Comparison of ENCODE assay signal across 26 cellular contexts in the genomic region with DNA sequence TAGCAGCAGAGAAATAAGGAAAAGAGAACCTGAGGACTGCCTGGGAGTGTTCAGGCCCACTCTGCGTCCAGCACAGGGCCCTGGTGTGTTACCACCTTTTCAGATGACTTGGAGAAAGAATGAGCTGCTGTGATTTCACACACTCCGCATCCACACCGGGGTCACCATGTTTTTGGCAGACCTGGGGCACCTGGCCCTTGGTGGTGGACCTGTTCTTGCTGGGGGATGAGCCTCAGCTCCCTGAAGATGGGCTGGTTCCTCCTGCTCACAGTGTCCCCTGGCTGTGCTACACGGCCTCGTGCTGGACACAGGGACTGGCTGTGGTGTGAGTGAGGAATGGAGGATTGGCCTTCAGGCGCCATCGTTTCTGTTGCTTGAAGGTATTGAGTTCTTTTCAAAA.
DNase-seq lines count a peak whose midpoint lies in the region; ATAC-seq, FAIRE-seq and TF ChIP-seq lines count a peak whose summit lies in the region.
"Had no signal": no experiment of that assay in that cellular context is flagged by ENCODE, and none has a peak within 500 bp of the region (broad histone marks: within the 10 kb centered on the region; RNA-seq: fewer than 3 reads in every experiment).

No MANE protein-coding gene starts in this region.

- H4K8ac ChIP-seq in H1 (ENCODE audit: extremely low read depth, insufficient read depth, low read length), result no peak overlapping the region
- H4K8ac ChIP-seq in neuronal stem cell (ENCODE audit: low read depth, low read length), result no peak overlapping the region

- H3K4me1 Mint-ChIP-seq in WTC11, result peaks cover 30% of the 10 kb centered on the region

- H3K36me3 ChIP-seq in H1 (ENCODE audit: control insufficient read depth in 2 of 4, insufficient read depth in 4 of 4, low read length in 3 of 4) (no peaks in the 10 kb centered on the region), neuronal stem cell (replicated peaks in 1 of 2; ENCODE audit: control insufficient read depth in 2 of 2, insufficient read depth in 2 of 2, low read length in 2 of 2) (no peaks in the 10 kb centered on the region)
- H3K36me3 ChIP-seq: BE2C, BLaER1 had no signal

- H3K79me2 ChIP-seq in H1 (ENCODE audit: control insufficient read depth in 1 of 2, insufficient read depth in 2 of 2, low read length in 2 of 2), result no peaks in the 10 kb centered on the region

- CTCF ChIA-PET in WTC11 (lab: Charles Lee), result no interaction called here
- CTCF ChIA-PET in H1 (lab: Charles Lee; ENCODE audit: partially characterized antibody), result no interaction called here

- 95% methylated on average over 7 of the region's 7 CpGs; no CpG with 5 or more reads in 1 of the 2 experiments for WGBS in H1 (ENCODE audit: extremely low coverage in 1 of 2, insufficient coverage in 1 of 2, insufficient read length in 1 of 2, insufficient replicate concordance in 2 of 2, low coverage in 1 of 2, low lambda C conversion rate in 2 of 2, missing lambda C conversion rate in 1 of 2), 2 experiments
- no CpG with 5 or more reads among the region's 7 CpGs for WGBS in neuronal stem cell (ENCODE audit: extremely low coverage in 2 of 2, insufficient read length in 2 of 2, insufficient replicate concordance in 1 of 2), 2 donors

- H3K4me1 ChIP-seq in H1 (replicated peaks in 1 of 4; ENCODE audit: control insufficient read depth in 3 of 4, insufficient read depth in 4 of 4, low read length in 3 of 4) (peaks cover 5 to 17% (median 10%) of the 10 kb centered on the region in 4 experiments; a peak in 6 of 7 replicates), neuronal stem cell (ENCODE audit: control insufficient read depth in 2 of 2, insufficient read depth in 1 of 2, low read depth in 1 of 2, low read length in 2 of 2) (peaks cover 0 to 5% of the 10 kb centered on the region in 2 donors)
- H3K4me1 ChIP-seq: BE2C had no signal

- no peaks in the 10 kb centered on the region for H3K23me2 ChIP-seq in H1 (ENCODE audit: low read depth, low read length)

- H3K4me2 ChIP-seq in H1 (ENCODE audit: insufficient read depth in 1 of 2, low read depth in 2 of 2, low read length in 2 of 2) (no peak overlapping the region), neuronal stem cell (ENCODE audit: insufficient read depth, low read length, poor library complexity, severe bottlenecking) (no peak overlapping the region)
- H3K4me2 ChIP-seq: BLaER1 had no signal

- H3K4me3 ChIP-seq in H1 (ENCODE audit: extremely low read depth in 1 of 4, insufficient read depth in 2 of 4, low read depth in 3 of 4, low read length in 4 of 4) (no peak overlapping the region), neuronal stem cell (ENCODE audit: low read length in 2 of 2) (no peak overlapping the region)
- H3K4me3 ChIP-seq: BLaER1, GM12878 had no signal

- H2BK12ac ChIP-seq in H1 (ENCODE audit: low read depth, low read length) (no peak overlapping the region; the same call in 1 of the 2 replicates), neuronal stem cell (ENCODE audit: low read length) (no peak overlapping the region)

- H3K27me3 ChIP-seq in H1 (replicated peaks in 1 of 4; ENCODE audit: control insufficient read depth in 3 of 4, extremely low read depth in 1 of 4, insufficient read depth in 3 of 4, low read length in 3 of 4), result peaks cover 0 to 12% (median 6%) of the 10 kb centered on the region in 4 experiments; a peak in 3 of 7 replicates
- peaks cover 0 to 6% (median 1%) of the 10 kb centered on the region in 3 experiments for H3K27me3 ChIP-seq in neuronal stem cell (ENCODE audit: control insufficient read depth in 3 of 3, insufficient read depth in 3 of 3, low read depth in 1 of 3, low read length in 3 of 3)
- H3K27me3 ChIP-seq: BE2C, BLaER1 had no signal

- peak overlapping the region; percentile 45; the same call in 1 of the 2 replicates for H3K27ac Mint-ChIP-seq in WTC11
- H3K27ac Mint-ChIP-seq: CD4-positive, alpha-beta memory T cell; CD4-positive, CD25-positive, alpha-beta regulatory T cell had no signal

- no peak overlapping the region for H3K14ac ChIP-seq in H1 (ENCODE audit: insufficient read length)
- H3K14ac ChIP-seq in neuronal stem cell (ENCODE audit: low read length), result peak overlapping the region; percentile 49

- DNase-seq in WTC11 (ENCODE audit: low spot score) (no peak), H1 (ENCODE audit: low read depth in 1 of 2, low spot score in 2 of 2) (no peak), neuronal stem cell (ENCODE audit: low spot score) (no peak)
- DNase-seq: 8988T; ACHN; BE2C; C1 segment of cervical spinal cord; CD4-positive, alpha-beta memory T cell; CD4-positive, CD25-positive, alpha-beta regulatory T cell; CD8-positive, alpha-beta memory T cell; COR-L47; DMS 273 treated with DMSO at 0.1 percent for 48 hours; DMS153; DMS53; DMS79; DND-41; EL; GDM1 had no signal

- H2BK15ac ChIP-seq in H1 (ENCODE audit: low read length) (no peak overlapping the region), neuronal stem cell (ENCODE audit: low read length) (no peak overlapping the region)

- no peak for TF ChIP-seq CTCF in WTC11 (IDR thresholded peaks at IDR 0.05)
- no peak for TF ChIP-seq CTCF in H1 (IDR thresholded peaks at IDR 0.05; ENCODE audit: control extremely low read depth in 1 of 3, insufficient read depth in 1 of 3, low read depth in 1 of 3, low read length in 3 of 3)

- POLR2A ChIA-PET in WTC11 (lab: Charles Lee), result no interaction called here
- POLR2A ChIA-PET in H1 (lab: Charles Lee; ENCODE audit: partially characterized antibody), result no interaction called here

- no peak overlapping the region for H3K4ac ChIP-seq in H1 (replicated peaks; ENCODE audit: insufficient read length, low read depth, low read length)
- H3K4ac ChIP-seq in neuronal stem cell (ENCODE audit: low read length), result no peak overlapping the region

- H2BK5ac ChIP-seq in H1 (ENCODE audit: low read depth, low read length) (no peak overlapping the region), neuronal stem cell (ENCODE audit: low read length) (no peak overlapping the region)

- TF ChIP-seq EP300 in H1 (IDR thresholded peaks at IDR 0.05; ENCODE audit: borderline replicate concordance in 1 of 2, low read depth in 2 of 2, low read length in 2 of 2), result no peak

- no peak overlapping the region for H3K56ac ChIP-seq in H1 (replicated peaks; ENCODE audit: insufficient read length, low read depth, low read length)

- H3K9ac ChIP-seq in H1 (replicated peaks in 1 of 4; ENCODE audit: extremely low read depth in 1 of 4, low read depth in 3 of 4, low read length in 3 of 4), result no peak overlapping the region
- no peak overlapping the region for H3K9ac ChIP-seq in neuronal stem cell (ENCODE audit: low read depth, low read length, poor library complexity)
- H3K9ac ChIP-seq: BLaER1 had no signal

- H3K9me3 ChIP-seq in H1 (ENCODE audit: insufficient read depth in 2 of 2, low read depth in 1 of 2, low read length in 1 of 2), result no peaks in the 10 kb centered on the region
- no peaks in the 10 kb centered on the region for H3K9me3 ChIP-seq in neuronal stem cell (replicated peaks in 1 of 2; ENCODE audit: control insufficient read depth in 2 of 2, insufficient read depth in 1 of 2, low read depth in 1 of 2, low read length in 2 of 2)
- H3K9me3 ChIP-seq: BLaER1 had no signal

- no peak overlapping the region for H3K23ac ChIP-seq in H1 (ENCODE audit: insufficient read length)
- H3K23ac ChIP-seq in neuronal stem cell (ENCODE audit: low read depth, low read length, poor library complexity), result no peak overlapping the region

- no peak overlapping the region for H4K5ac ChIP-seq in H1 (ENCODE audit: insufficient read length, low read depth, low read length)

- no peaks in the 10 kb centered on the region for H3K36me3 Mint-ChIP-seq in WTC11
- H3K36me3 Mint-ChIP-seq: CD14-positive monocyte; CD4-positive, alpha-beta memory T cell; CD4-positive, CD25-positive, alpha-beta regulatory T cell; CD8-positive, alpha-beta memory T cell had no signal

- H3K9me3 Mint-ChIP-seq in WTC11, result peaks cover 9% of the 10 kb centered on the region

- no peak for TF ChIP-seq POLR2A in H1 (IDR thresholded peaks at IDR 0.05; ENCODE audit: control extremely low read depth in 1 of 2, low read depth in 2 of 2, low read length in 2 of 2)

- ATAC-seq in WTC11, result no peak
- ATAC-seq in GM18498 (IDR thresholded peaks at IDR 0.05; ENCODE audit: unreplicated experiment), result no peak
- ATAC-seq in HG02970 (IDR thresholded peaks at IDR 0.05; ENCODE audit: low FRiP score, unreplicated experiment), result no peak
- ATAC-seq in GM18873 (IDR thresholded peaks at IDR 0.05; ENCODE audit: low FRiP score, unreplicated experiment), result no peak
- ATAC-seq: GM12878 had no signal

- H2BK120ac ChIP-seq in H1 (replicated peaks; ENCODE audit: low read depth, low read length) (no peak overlapping the region), neuronal stem cell (ENCODE audit: low read depth, low read length) (no peak overlapping the region)

- no peaks in the 10 kb centered on the region for H4K20me1 ChIP-seq in H1 (replicated peaks in 1 of 2; ENCODE audit: control insufficient read depth in 1 of 2, insufficient read depth in 2 of 2, low read length in 2 of 2)
- H4K20me1 ChIP-seq: BLaER1 had no signal

- H2AFZ ChIP-seq in H1 (ENCODE audit: low read length), result no peak overlapping the region
- no peak overlapping the region for H2AFZ ChIP-seq in neuronal stem cell (ENCODE audit: low read length)

- H3K18ac ChIP-seq in H1 (ENCODE audit: extremely low read depth, low read length), result no peak overlapping the region
- no peak overlapping the region for H3K18ac ChIP-seq in neuronal stem cell (ENCODE audit: low read length)

- H2BK20ac ChIP-seq in H1 (ENCODE audit: low read length), result 0 out of 2 replicates have a peak overlapping the region, but pooled peaks have one; percentile 48

- no peak for FAIRE-seq in H1 (lab: Jason Lieb, UNC)
- FAIRE-seq: A204.1, GM12878, GM12892 had no signal

- H3K27me3 Mint-ChIP-seq in WTC11 (ENCODE audit: low read depth), result peaks cover 22% of the 10 kb centered on the region

- H3K4me3 Mint-ChIP-seq in WTC11, result no peak overlapping the region
- H3K4me3 Mint-ChIP-seq: CD14-positive monocyte; CD4-positive, alpha-beta memory T cell; CD8-positive, alpha-beta memory T cell had no signal

- no peak overlapping the region for H4K91ac ChIP-seq in H1 (replicated peaks; ENCODE audit: insufficient read length, low read length)
- H4K91ac ChIP-seq in neuronal stem cell (ENCODE audit: low read depth, low read length, poor library complexity), result peak overlapping the region; percentile 4

- H3K79me1 ChIP-seq in H1 (ENCODE audit: low read depth, low read length) (no peaks in the 10 kb centered on the region), neuronal stem cell (ENCODE audit: low read depth, low read length) (no peaks in the 10 kb centered on the region)

- H2AK5ac ChIP-seq in H1 (ENCODE audit: low read depth, low read length) (no peak overlapping the region), neuronal stem cell (ENCODE audit: low read depth, low read length) (no peak overlapping the region)

- H3K27ac ChIP-seq in H1 (ENCODE audit: low read depth, low read length) (no peak overlapping the region), neuronal stem cell (replicated peaks; ENCODE audit: low read length) (no peak overlapping the region)
- H3K27ac ChIP-seq: BLaER1 had no signal

- no peak for TF ChIP-seq RAD21 in H1 (IDR thresholded peaks at IDR 0.05 in 1 of 2, conservative IDR thresholded peaks at IDR 0.05 in 1 of 2; ENCODE audit: low read depth in 2 of 2, low read length in 2 of 2)

TF ChIP-seq in H1, 55 proteins besides CTCF, POLR2A, EP300 and RAD21:
- TF ChIP-seq EGR1 (IDR thresholded peaks at IDR 0.05; ENCODE audit: borderline replicate concordance, low read depth, low read length) (no peak), JUN (IDR thresholded peaks at IDR 0.05; ENCODE audit: low read depth, low read length) (no peak)
